Comparison of ENCODE assay signal across 17 cellular contexts in the genomic region with DNA sequence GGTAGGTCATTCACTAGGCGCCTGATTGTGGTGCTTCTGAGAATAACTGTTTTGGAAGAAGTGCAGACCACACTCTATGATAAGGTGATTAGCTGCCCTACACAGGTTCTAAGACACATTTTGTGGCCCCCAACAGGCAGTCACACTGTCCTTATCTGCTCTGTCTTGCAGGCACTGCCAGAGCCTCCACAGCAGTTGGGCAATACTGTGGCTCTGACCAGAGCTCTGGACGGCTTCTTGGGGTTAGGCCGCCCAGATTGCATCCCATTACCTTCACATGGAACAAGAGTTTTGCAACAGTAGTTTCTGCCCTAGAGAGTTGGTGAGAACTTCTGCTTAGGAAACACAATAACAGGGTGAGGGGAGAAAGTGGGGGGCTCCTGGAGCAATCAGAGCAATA. TPM values are rescaled to one million over a fixed set of nuclear protein-coding genes. Genes with fewer than 3 reads are reported as not detected.
"Had no signal": no experiment of that assay in that cellular context is flagged by ENCODE, and none has a peak within 500 bp of the region (broad histone marks: within the 10 kb centered on the region; RNA-seq: fewer than 3 reads in every experiment).

No MANE protein-coding gene starts in this region.

- H3K27ac ChIP-seq: esophagus muscularis mucosa, right atrium auricular region, vagina had no signal

- H3K9me3 ChIP-seq: vagina had no signal

- DNase-seq: activated CD4-positive, alpha-beta memory T cell treated with anti-CD3 and anti-CD28 coated beads, Interleukin-2, amount 10 ng/mL, durations not matched to agents 7 days and 5 days; activated CD4-positive, CD25-positive, alpha-beta regulatory T cell treated with anti-CD3 and anti-CD28 coated beads, Interleukin-2, amount 50 U/mL, for 72 hours; activated gamma-delta T cell treated with Interleukin-2 at 50 U/mL for 16 hours; activated naive CD8-positive, alpha-beta T cell treated with anti-CD3 and anti-CD28 coated beads, Interleukin-2, amount 10 ng/mL, durations not matched to agents 7 days and 5 days; activated T-cell treated with anti-CD3 and anti-CD28 coated beads, Interleukin-2, amount 50 U/mL, for 48 hours; aorta; hypothalamus; left colon; mammary epithelial cell; naive thymus-derived CD8-positive, alpha-beta T cell; posterior cingulate gyrus had no signal

- H3K27me3 ChIP-seq: right atrium auricular region, vagina had no signal

- H3K4me3 ChIP-seq: esophagus muscularis mucosa, right atrium auricular region, smooth muscle cell, vagina had no signal

- H3K4me1 ChIP-seq: esophagus muscularis mucosa, right atrium auricular region, vagina had no signal

- H3K36me3 ChIP-seq: esophagus muscularis mucosa, right atrium auricular region, vagina had no signal

- ATAC-seq: left colon; naive thymus-derived CD8-positive, alpha-beta T cell had no signal

RNA-seq across cellular contexts. Expression of a gene that starts 22.7 kb away (rescaled TPM):
- total RNA-seq: bronchial epithelial cell, fibroblast of villous mesenchyme, mammary epithelial cell, smooth muscle cell, vagina had no signal

RNA-seq across cellular contexts. Expression of a gene that starts 34.1 kb away (rescaled TPM):
- total RNA-seq: bronchial epithelial cell; fibroblast of villous mesenchyme; naive thymus-derived CD8-positive, alpha-beta T cell; smooth muscle cell had no signal
